32 cellular contexts compared by ENCODE assay signal in the genomic region with DNA sequence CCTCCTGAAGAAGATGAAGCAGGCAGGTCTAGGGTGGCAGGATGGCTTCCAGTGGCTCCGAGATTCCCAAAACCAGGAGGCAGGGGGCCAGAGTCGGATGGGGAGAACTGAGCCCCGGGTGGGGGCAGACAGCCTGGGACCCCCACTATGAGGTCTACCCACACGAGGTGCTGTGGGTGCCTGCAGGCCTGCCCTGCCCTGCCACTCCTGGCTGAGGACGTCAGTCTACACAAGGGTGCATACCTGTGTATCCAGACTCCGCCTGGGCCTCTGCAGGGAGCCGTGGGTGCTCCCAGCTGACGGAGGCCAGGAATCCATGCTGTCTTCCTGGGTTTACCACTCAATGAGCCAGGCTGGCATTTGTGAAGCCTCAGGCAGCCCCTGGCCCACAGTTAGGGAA.
"Had no signal": no experiment of that assay in that cellular context is flagged by ENCODE, and none has a peak within 500 bp of the region (broad histone marks: within the 10 kb centered on the region; RNA-seq: fewer than 3 reads in every experiment).

No MANE protein-coding gene starts in this region.

- H3K27ac Mint-ChIP-seq: activated B cell treated with CpG ODN at 0.5 μM for 24 hours; activated CD4-positive, alpha-beta memory T cell treated with anti-CD3 and anti-CD28 coated beads for 36 hours; activated CD4-positive, alpha-beta T cell treated with anti-CD3 and anti-CD28 coated beads, Interleukin-2, amount 10 ng/mL, durations not matched to agents 24 days and 14 days; activated CD8-positive, alpha-beta T cell treated with anti-CD3 and anti-CD28 coated beads for 36 hours; activated naive CD4-positive, alpha-beta T cell treated with anti-CD3 and anti-CD28 coated beads, Interleukin-2, amount 10 ng/mL, durations not matched to agents 7 days and 5 days; activated naive CD4-positive, alpha-beta T cell treated with anti-CD3 and anti-CD28 coated beads, Interleukin-2, amount 50 U/mL, for 24 hours; activated naive CD8-positive, alpha-beta T cell; activated naive CD8-positive, alpha-beta T cell treated with anti-CD3 and anti-CD28 coated beads, Interleukin-2, amount 10 ng/mL, durations not matched to agents 7 days and 5 days; activated naive CD8-positive, alpha-beta T cell treated with anti-CD3 and anti-CD28 coated beads, Interleukin-2, amount 50 U/mL, for 24 hours; activated T-cell treated with anti-CD3 and anti-CD28 coated beads, Interleukin-2, amount 50 U/mL, for 24 hours; activated T-helper 2 cell treated with anti-CD3 and anti-CD28 coated beads, Interferon-gamma antibody, Interleukin-2, Interleukin-4, amounts not matched to agents 10 μg/mL and 5 μg/mL and 100 μg/mL, durations not matched to agents 14 hours and 24 hours and 36 hours; T-helper 1 cell treated with Interleukin-12 subunit alpha and Interleukin-12 subunit beta and Interleukin-4 antibody, amounts not matched to agents 30 μg/mL and 1 μg/mL, for 36 hours; T-helper 2 cell treated with Interferon-gamma antibody and Interleukin-4, amounts not matched to agents 5 μg/mL and 100 μg/mL, for 36 hours had no signal

- H3K36me3 Mint-ChIP-seq: activated CD4-positive, alpha-beta memory T cell treated with anti-CD3 and anti-CD28 coated beads for 36 hours; activated naive CD4-positive, alpha-beta T cell treated with anti-CD3 and anti-CD28 coated beads, Interleukin-2, amount 10 ng/mL, durations not matched to agents 7 days and 5 days; activated naive CD4-positive, alpha-beta T cell treated with anti-CD3 and anti-CD28 coated beads, Interleukin-2, amount 50 U/mL, for 24 hours; activated naive CD8-positive, alpha-beta T cell; activated naive CD8-positive, alpha-beta T cell treated with anti-CD3 and anti-CD28 coated beads, Interleukin-2, amount 10 ng/mL, durations not matched to agents 7 days and 5 days had no signal

- DNase-seq: activated B cell treated with CpG ODN at 0.5 μM for 24 hours; activated CD4-positive, alpha-beta memory T cell treated with anti-CD3 and anti-CD28 coated beads for 36 hours; activated CD4-positive, alpha-beta T cell treated with anti-CD3 and anti-CD28 coated beads for 4 hours; activated CD4-positive, alpha-beta T cell treated with anti-CD3 and anti-CD28 coated beads, Interleukin-2, amount 10 ng/mL, durations not matched to agents 24 days and 14 days; activated CD4-positive, alpha-beta T cell treated with anti-CD3 and anti-CD28 coated beads, Interleukin-2, amount 50 U/mL, for 1 hour; activated CD4-positive, alpha-beta T cell treated with anti-CD3 and anti-CD28 coated beads, Interleukin-2, amount 50 U/mL, for 4 hours; activated CD4-positive, CD25-positive, alpha-beta regulatory T cell treated with anti-CD3 and anti-CD28 coated beads, Interleukin-2, amount 50 U/mL, for 72 hours; activated CD8-positive, alpha-beta memory T cell treated with anti-CD3 and anti-CD28 coated beads, Interleukin-2, amount 50 U/mL, for 48 hours; activated CD8-positive, alpha-beta T cell treated with anti-CD3 and anti-CD28 coated beads for 36 hours; activated effector memory CD4-positive, alpha-beta T cell treated with Interleukin-2 at 50 U/mL for 16 hours; activated gamma-delta T cell; activated naive CD4-positive, alpha-beta T cell treated with anti-CD3 and anti-CD28 coated beads, Interleukin-2, amount 10 ng/mL, durations not matched to agents 7 days and 5 days; activated naive CD4-positive, alpha-beta T cell treated with Interleukin-2 at 50 U/mL for 16 hours; activated naive CD8-positive, alpha-beta T cell treated with anti-CD3 and anti-CD28 coated beads, Interleukin-2, amount 10 ng/mL, durations not matched to agents 7 days and 5 days; activated naive CD8-positive, alpha-beta T cell treated with anti-CD3 and anti-CD28 coated beads, Interleukin-2, amount 50 U/mL, for 24 hours; activated T-cell treated with anti-CD3 and anti-CD28 coated beads, Interleukin-2, amount 50 U/mL, for 24 hours; activated T-cell treated with anti-CD3 and anti-CD28 coated beads, Interleukin-2, amount 50 U/mL, for 48 hours; amygdala; anterior cingulate cortex; body of pancreas; brain microvascular endothelial cell; central memory CD4-positive, alpha-beta T cell; T-helper 1 cell; T-helper 2 cell; T-helper 9 cell had no signal

- H3K27me3 ChIP-seq: body of pancreas, brain microvascular endothelial cell had no signal

- H3K4me1 ChIP-seq: breast epithelium had no signal

- H3K9me3 Mint-ChIP-seq: activated CD4-positive, alpha-beta T cell treated with anti-CD3 and anti-CD28 coated beads, Interleukin-2, amount 10 ng/mL, durations not matched to agents 24 days and 14 days; activated CD8-positive, alpha-beta T cell treated with anti-CD3 and anti-CD28 coated beads for 36 hours; activated naive CD4-positive, alpha-beta T cell treated with anti-CD3 and anti-CD28 coated beads, Interleukin-2, amount 50 U/mL, for 24 hours; activated naive CD8-positive, alpha-beta T cell treated with anti-CD3 and anti-CD28 coated beads, Interleukin-2, amount 50 U/mL, for 24 hours; activated T-cell treated with anti-CD3 and anti-CD28 coated beads, Interleukin-2, amount 50 U/mL, for 24 hours; T-helper 1 cell treated with Interleukin-12 subunit alpha and Interleukin-12 subunit beta and Interleukin-4 antibody, amounts not matched to agents 30 μg/mL and 1 μg/mL, for 36 hours; T-helper 2 cell treated with Interferon-gamma antibody and Interleukin-4, amounts not matched to agents 5 μg/mL and 100 μg/mL, for 36 hours had no signal

- H3K4me3 ChIP-seq: body of pancreas, breast epithelium had no signal

- H3K27me3 Mint-ChIP-seq: activated CD4-positive, alpha-beta T cell treated with anti-CD3 and anti-CD28 coated beads, Interleukin-2, amount 10 ng/mL, durations not matched to agents 24 days and 14 days; activated CD8-positive, alpha-beta T cell treated with anti-CD3 and anti-CD28 coated beads for 36 hours; activated naive CD4-positive, alpha-beta T cell treated with anti-CD3 and anti-CD28 coated beads, Interleukin-2, amount 50 U/mL, for 24 hours; activated naive CD8-positive, alpha-beta T cell treated with anti-CD3 and anti-CD28 coated beads, Interleukin-2, amount 10 ng/mL, durations not matched to agents 7 days and 5 days had no signal

- H3K4me3 Mint-ChIP-seq: activated B cell treated with CpG ODN at 0.5 μM for 24 hours; activated CD4-positive, alpha-beta memory T cell treated with anti-CD3 and anti-CD28 coated beads for 36 hours; activated CD4-positive, alpha-beta T cell treated with anti-CD3 and anti-CD28 coated beads, Interleukin-2, amount 10 ng/mL, durations not matched to agents 24 days and 14 days; activated CD8-positive, alpha-beta T cell treated with anti-CD3 and anti-CD28 coated beads for 36 hours; activated naive CD4-positive, alpha-beta T cell treated with anti-CD3 and anti-CD28 coated beads, Interleukin-2, amount 10 ng/mL, durations not matched to agents 7 days and 5 days; activated naive CD4-positive, alpha-beta T cell treated with anti-CD3 and anti-CD28 coated beads, Interleukin-2, amount 50 U/mL, for 24 hours; activated naive CD8-positive, alpha-beta T cell; activated naive CD8-positive, alpha-beta T cell treated with anti-CD3 and anti-CD28 coated beads, Interleukin-2, amount 10 ng/mL, durations not matched to agents 7 days and 5 days; activated naive CD8-positive, alpha-beta T cell treated with anti-CD3 and anti-CD28 coated beads, Interleukin-2, amount 50 U/mL, for 24 hours; activated T-cell treated with anti-CD3 and anti-CD28 coated beads, Interleukin-2, amount 50 U/mL, for 24 hours; T-helper 1 cell treated with Interleukin-12 subunit alpha and Interleukin-12 subunit beta and Interleukin-4 antibody, amounts not matched to agents 30 μg/mL and 1 μg/mL, for 36 hours; T-helper 2 cell treated with Interferon-gamma antibody and Interleukin-4, amounts not matched to agents 5 μg/mL and 100 μg/mL, for 36 hours had no signal

- H3K9me3 ChIP-seq: body of pancreas, breast epithelium had no signal

- H3K36me3 ChIP-seq: brain microvascular endothelial cell, breast epithelium had no signal

- ATAC-seq: activated CD8-positive, alpha-beta T cell treated with anti-CD3 and anti-CD28 coated beads for 36 hours; activated naive CD8-positive, alpha-beta T cell treated with anti-CD3 and anti-CD28 coated beads, Interleukin-2, amount 50 U/mL, for 24 hours; body of pancreas had no signal

- H3K4me1 Mint-ChIP-seq: activated B cell treated with CpG ODN at 0.5 μM for 24 hours; activated CD4-positive, alpha-beta T cell treated with anti-CD3 and anti-CD28 coated beads, Interleukin-2, amount 10 ng/mL, durations not matched to agents 24 days and 14 days; activated naive CD4-positive, alpha-beta T cell treated with anti-CD3 and anti-CD28 coated beads, Interleukin-2, amount 10 ng/mL, durations not matched to agents 7 days and 5 days; activated naive CD4-positive, alpha-beta T cell treated with anti-CD3 and anti-CD28 coated beads, Interleukin-2, amount 50 U/mL, for 24 hours; activated naive CD8-positive, alpha-beta T cell treated with anti-CD3 and anti-CD28 coated beads, Interleukin-2, amount 10 ng/mL, durations not matched to agents 7 days and 5 days; activated naive CD8-positive, alpha-beta T cell treated with anti-CD3 and anti-CD28 coated beads, Interleukin-2, amount 50 U/mL, for 24 hours had no signal

- H3K27ac ChIP-seq: body of pancreas, brain microvascular endothelial cell, breast epithelium, VCaP had no signal
